Comparison of ENCODE assay signal across 1 cellular context in the genomic region with DNA sequence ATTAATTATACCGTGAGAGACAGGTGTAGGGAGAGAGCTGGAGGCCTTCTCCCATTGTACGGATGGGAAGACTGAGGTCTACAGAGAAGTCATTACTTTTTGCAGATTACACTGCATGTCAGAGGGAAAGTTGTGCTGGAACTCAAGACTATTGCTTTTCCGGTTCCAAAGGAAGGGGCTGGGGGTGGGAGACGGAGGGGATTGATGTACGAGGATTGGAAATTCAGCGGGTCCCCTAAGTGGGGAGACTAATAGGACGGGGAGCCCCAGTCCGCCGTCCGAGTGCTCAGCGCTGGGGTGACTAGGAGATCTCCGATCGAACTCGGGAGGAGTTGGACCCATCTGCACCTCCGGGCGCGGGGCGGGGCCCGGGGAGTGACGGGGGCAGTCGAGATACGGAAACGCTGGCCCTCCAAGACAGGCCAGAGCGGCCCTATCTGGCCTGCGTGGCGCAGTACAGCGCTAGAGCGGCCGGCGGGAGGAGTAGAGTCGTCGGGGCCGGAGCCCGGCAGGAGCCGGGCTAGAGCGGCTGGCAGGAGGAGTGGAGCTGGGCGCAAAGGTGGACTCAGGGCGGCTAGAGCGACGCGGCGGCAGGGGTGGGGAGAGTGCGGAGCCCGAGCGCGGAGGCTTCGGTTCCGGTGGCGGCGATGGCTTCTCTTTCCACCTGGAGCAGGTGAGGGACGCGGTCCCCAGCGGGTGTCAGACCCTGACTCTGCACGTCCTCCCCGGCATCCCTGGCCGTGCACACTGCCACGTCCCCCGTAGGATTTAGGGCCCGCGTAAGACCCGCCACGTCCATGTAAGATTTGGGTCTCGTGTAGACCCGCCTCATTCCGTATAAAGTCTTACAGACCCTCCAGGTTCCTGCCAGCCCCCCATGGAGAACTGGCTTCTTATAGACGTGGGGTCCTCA.
A peak's percentile ranks its signal among the peaks of the same experiment; 100 is the strongest.
TF ChIP-seq lines count a peak whose summit lies in the region.

No MANE protein-coding gene starts in this region.

TF ChIP-seq in K562, 482 proteins besides CTCF, POLR2A, EP300 and RAD21 (continued from another document and continues in another):
- TF ChIP-seq, protein P1, sequence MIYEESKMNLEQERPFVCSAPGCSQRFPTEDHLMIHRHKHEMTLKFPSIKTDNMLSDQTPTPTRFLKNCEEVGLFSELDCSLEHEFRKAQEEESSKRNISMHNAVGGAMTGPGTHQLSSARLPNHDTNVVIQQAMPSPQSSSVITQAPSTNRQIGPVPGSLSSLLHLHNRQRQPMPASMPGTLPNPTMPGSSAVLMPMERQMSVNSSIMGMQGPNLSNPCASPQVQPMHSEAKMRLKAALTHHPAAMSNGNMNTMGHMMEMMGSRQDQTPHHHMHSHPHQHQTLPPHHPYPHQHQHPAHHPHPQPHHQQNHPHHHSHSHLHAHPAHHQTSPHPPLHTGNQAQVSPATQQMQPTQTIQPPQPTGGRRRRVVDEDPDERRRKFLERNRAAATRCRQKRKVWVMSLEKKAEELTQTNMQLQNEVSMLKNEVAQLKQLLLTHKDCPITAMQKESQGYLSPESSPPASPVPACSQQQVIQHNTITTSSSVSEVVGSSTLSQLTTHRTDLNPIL (CRISPR knock-in tag; IDR thresholded peaks at IDR 0.05): no peak
- TF ChIP-seq ZKSCAN3 (CRISPR knock-in tag; IDR thresholded peaks at IDR 0.05): no peak
- no peak for TF ChIP-seq BMI1 (IDR thresholded peaks at IDR 0.05; ENCODE audit: low read length)
- no peak for TF ChIP-seq CHCHD3 (CRISPR knock-in tag; IDR thresholded peaks at IDR 0.05)
- TF ChIP-seq, protein P2, sequence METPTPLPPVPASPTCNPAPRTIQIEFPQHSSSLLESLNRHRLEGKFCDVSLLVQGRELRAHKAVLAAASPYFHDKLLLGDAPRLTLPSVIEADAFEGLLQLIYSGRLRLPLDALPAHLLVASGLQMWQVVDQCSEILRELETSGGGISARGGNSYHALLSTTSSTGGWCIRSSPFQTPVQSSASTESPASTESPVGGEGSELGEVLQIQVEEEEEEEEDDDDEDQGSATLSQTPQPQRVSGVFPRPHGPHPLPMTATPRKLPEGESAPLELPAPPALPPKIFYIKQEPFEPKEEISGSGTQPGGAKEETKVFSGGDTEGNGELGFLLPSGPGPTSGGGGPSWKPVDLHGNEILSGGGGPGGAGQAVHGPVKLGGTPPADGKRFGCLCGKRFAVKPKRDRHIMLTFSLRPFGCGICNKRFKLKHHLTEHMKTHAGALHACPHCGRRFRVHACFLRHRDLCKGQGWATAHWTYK (CRISPR knock-in tag; IDR thresholded peaks at IDR 0.05): 0 out of 2 replicates have a peak, but pooled peaks have one; percentile 38
- TF ChIP-seq TEAD1 (CRISPR knock-in tag; IDR thresholded peaks at IDR 0.05): peak in 1 of 2 experiments; percentile 49; a peak in 1 of 4 replicates
- TF ChIP-seq ARID1B (IDR thresholded peaks at IDR 0.05): peak; percentile 57; the same call in 1 of the 2 replicates
- TF ChIP-seq NCOA6 (IDR thresholded peaks at IDR 0.05): no peak
- peak; percentile 85; the same call in 1 of the 2 replicates for TF ChIP-seq DIDO1 (tag; IDR thresholded peaks at IDR 0.05; ENCODE audit: low read depth)
- no peak for TF ChIP-seq PCBP2 (IDR thresholded peaks at IDR 0.05; ENCODE audit: low read depth, low read length, poor library complexity, severe bottlenecking)
- no peak for TF ChIP-seq GTF2E2 (tag; IDR thresholded peaks at IDR 0.05)
- no peak for TF ChIP-seq ZNF586 (CRISPR knock-in tag; conservative IDR thresholded peaks at IDR 0.05)
- no peak; the same call in 1 of the 2 replicates for TF ChIP-seq MTA2 (IDR thresholded peaks at IDR 0.05; ENCODE audit: low read depth)
- TF ChIP-seq, protein P3, sequence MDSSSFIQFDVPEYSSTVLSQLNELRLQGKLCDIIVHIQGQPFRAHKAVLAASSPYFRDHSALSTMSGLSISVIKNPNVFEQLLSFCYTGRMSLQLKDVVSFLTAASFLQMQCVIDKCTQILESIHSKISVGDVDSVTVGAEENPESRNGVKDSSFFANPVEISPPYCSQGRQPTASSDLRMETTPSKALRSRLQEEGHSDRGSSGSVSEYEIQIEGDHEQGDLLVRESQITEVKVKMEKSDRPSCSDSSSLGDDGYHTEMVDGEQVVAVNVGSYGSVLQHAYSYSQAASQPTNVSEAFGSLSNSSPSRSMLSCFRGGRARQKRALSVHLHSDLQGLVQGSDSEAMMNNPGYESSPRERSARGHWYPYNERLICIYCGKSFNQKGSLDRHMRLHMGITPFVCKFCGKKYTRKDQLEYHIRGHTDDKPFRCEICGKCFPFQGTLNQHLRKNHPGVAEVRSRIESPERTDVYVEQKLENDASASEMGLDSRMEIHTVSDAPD (CRISPR knock-in tag; IDR thresholded peaks at IDR 0.05): no peak
- no peak for TF ChIP-seq PRPF4 (IDR thresholded peaks at IDR 0.05; ENCODE audit: insufficient read depth, low read depth, low read length, poor library complexity, severe bottlenecking)
- TF ChIP-seq NCOR1 (IDR thresholded peaks at IDR 0.05): peak; percentile 54
- TF ChIP-seq MCM7 (IDR thresholded peaks at IDR 0.05): no peak
- 0 out of 2 replicates have a peak, but pooled peaks have one; percentile 14 for TF ChIP-seq ZNF589 (CRISPR knock-in tag; IDR thresholded peaks at IDR 0.05; ENCODE audit: low read depth)
- TF ChIP-seq, protein P4, sequence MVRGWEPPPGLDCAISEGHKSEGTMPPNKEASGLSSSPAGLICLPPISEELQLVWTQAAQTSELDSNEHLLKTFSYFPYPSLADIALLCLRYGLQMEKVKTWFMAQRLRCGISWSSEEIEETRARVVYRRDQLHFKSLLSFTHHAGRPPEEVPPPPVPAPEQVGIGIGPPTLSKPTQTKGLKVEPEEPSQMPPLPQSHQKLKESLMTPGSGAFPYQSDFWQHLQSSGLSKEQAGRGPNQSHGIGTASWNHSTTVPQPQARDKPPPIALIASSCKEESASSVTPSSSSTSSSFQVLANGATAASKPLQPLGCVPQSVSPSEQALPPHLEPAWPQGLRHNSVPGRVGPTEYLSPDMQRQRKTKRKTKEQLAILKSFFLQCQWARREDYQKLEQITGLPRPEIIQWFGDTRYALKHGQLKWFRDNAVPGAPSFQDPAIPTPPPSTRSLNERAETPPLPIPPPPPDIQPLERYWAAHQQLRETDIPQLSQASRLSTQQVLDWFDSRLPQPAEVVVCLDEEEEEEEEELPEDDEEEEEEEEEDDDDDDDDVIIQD (CRISPR knock-in tag; IDR thresholded peaks at IDR 0.05): 0 out of 2 replicates have a peak, but pooled peaks have one; percentile 61
- TF ChIP-seq, protein P5, sequence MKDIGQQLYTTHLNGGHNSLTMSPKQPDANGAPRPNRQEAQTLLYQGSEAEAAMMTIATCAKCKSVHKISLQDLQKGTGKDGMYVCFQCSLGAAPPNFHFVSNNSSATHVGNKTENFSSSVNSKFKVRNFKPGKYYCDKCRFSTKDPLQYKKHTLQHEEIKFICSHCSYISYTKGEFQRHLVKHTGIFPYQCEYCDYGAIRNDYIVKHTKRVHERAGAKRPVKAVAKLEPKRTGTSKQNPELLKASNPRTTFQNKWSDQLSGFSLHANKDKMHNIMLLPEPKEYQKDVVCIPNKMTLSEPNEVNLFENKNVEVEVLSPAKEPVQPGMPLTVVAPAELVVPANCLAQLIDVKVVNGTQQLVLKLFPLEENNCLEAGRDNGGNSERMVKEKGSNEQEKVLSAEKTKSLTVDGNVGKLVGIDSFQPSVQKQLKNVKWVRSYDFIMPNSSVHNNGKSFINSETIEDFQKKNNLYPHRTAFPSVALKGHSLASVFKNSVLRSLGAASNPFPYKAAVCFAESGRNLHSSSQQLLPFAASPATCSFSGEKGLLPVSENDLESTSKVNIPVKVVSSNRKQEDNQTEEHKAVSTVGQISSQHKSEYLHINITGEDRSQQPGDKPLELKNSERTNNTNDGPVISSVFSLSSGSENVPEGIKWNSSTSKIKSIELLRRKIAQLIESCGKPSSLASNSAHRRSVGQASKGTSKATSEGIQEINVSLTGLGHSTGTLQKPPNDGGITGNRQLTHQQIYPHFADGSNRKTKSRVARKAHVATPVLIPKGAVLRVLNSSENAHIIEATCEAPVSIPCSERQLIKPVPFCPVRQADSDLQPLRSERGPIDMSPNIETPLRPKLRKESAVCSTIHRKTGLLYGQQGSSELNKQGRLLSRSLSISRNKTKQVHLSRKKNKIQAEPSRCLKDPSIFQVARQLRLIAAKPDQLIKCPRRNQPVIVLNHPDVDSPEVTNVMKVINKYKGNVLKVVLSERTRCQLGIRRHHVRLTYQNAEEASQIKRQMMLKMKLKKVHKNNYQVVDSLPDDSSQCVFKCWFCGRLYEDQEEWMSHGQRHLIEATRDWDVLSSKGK (CRISPR knock-in tag; IDR thresholded peaks at IDR 0.05): no peak
- no peak for TF ChIP-seq RBM14 (IDR thresholded peaks at IDR 0.05; ENCODE audit: borderline replicate concordance, insufficient read depth, low read depth, low read length)
- TF ChIP-seq KAT2B (IDR thresholded peaks at IDR 0.05; ENCODE audit: low read depth, low read length): no peak
- TF ChIP-seq MEF2A (IDR thresholded peaks at IDR 0.05; ENCODE audit: control insufficient read depth, low read depth, low read length): no peak
- TF ChIP-seq LEF1 (IDR thresholded peaks at IDR 0.05): peak; percentile 26; the same call in 1 of the 2 replicates
- no peak for TF ChIP-seq MCM5 (IDR thresholded peaks at IDR 0.05; ENCODE audit: low read depth)
- TF ChIP-seq, protein P6, sequence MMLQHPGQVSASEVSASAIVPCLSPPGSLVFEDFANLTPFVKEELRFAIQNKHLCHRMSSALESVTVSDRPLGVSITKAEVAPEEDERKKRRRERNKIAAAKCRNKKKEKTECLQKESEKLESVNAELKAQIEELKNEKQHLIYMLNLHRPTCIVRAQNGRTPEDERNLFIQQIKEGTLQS (IDR thresholded peaks at IDR 0.05): peak; percentile 20; the same call in 1 of the 2 replicates
- TF ChIP-seq, protein P6 (CRISPR knock-in tag; conservative IDR thresholded peaks at IDR 0.05): 0 out of 2 replicates have a peak, but pooled peaks have one; percentile 50
- TF ChIP-seq, protein P7, sequence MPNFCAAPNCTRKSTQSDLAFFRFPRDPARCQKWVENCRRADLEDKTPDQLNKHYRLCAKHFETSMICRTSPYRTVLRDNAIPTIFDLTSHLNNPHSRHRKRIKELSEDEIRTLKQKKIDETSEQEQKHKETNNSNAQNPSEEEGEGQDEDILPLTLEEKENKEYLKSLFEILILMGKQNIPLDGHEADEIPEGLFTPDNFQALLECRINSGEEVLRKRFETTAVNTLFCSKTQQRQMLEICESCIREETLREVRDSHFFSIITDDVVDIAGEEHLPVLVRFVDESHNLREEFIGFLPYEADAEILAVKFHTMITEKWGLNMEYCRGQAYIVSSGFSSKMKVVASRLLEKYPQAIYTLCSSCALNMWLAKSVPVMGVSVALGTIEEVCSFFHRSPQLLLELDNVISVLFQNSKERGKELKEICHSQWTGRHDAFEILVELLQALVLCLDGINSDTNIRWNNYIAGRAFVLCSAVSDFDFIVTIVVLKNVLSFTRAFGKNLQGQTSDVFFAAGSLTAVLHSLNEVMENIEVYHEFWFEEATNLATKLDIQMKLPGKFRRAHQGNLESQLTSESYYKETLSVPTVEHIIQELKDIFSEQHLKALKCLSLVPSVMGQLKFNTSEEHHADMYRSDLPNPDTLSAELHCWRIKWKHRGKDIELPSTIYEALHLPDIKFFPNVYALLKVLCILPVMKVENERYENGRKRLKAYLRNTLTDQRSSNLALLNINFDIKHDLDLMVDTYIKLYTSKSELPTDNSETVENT (CRISPR knock-in tag; IDR thresholded peaks at IDR 0.05): peak; percentile 100
- no peak for TF ChIP-seq RBM15 (IDR thresholded peaks at IDR 0.05; ENCODE audit: insufficient read depth, low read length)
- TF ChIP-seq KLF6 (CRISPR knock-in tag; IDR thresholded peaks at IDR 0.05; ENCODE audit: borderline replicate concordance): no peak
- no peak for TF ChIP-seq CEBPG (CRISPR knock-in tag; IDR thresholded peaks at IDR 0.05)
- TF ChIP-seq CEBPG (tag; conservative IDR thresholded peaks at IDR 0.05 in 1 of 2, IDR thresholded peaks at IDR 0.05 in 1 of 2): no peak
- no peak for TF ChIP-seq ZNF507 (tag; conservative IDR thresholded peaks at IDR 0.05)
- TF ChIP-seq, protein P8, sequence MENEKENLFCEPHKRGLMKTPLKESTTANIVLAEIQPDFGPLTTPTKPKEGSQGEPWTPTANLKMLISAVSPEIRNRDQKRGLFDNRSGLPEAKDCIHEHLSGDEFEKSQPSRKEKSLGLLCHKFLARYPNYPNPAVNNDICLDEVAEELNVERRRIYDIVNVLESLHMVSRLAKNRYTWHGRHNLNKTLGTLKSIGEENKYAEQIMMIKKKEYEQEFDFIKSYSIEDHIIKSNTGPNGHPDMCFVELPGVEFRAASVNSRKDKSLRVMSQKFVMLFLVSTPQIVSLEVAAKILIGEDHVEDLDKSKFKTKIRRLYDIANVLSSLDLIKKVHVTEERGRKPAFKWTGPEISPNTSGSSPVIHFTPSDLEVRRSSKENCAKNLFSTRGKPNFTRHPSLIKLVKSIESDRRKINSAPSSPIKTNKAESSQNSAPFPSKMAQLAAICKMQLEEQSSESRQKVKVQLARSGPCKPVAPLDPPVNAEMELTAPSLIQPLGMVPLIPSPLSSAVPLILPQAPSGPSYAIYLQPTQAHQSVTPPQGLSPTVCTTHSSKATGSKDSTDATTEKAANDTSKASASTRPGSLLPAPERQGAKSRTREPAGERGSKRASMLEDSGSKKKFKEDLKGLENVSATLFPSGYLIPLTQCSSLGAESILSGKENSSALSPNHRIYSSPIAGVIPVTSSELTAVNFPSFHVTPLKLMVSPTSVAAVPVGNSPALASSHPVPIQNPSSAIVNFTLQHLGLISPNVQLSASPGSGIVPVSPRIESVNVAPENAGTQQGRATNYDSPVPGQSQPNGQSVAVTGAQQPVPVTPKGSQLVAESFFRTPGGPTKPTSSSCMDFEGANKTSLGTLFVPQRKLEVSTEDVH (IDR thresholded peaks at IDR 0.05; ENCODE audit: low read depth, partially characterized antibody): peak; percentile 80
- no peak for TF ChIP-seq KLF1 (tag; IDR thresholded peaks at IDR 0.05)
- TF ChIP-seq, protein P9, sequence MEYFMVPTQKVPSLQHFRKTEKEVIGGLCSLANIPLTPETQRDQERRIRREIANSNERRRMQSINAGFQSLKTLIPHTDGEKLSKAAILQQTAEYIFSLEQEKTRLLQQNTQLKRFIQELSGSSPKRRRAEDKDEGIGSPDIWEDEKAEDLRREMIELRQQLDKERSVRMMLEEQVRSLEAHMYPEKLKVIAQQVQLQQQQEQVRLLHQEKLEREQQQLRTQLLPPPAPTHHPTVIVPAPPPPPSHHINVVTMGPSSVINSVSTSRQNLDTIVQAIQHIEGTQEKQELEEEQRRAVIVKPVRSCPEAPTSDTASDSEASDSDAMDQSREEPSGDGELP (CRISPR knock-in tag; IDR thresholded peaks at IDR 0.05; ENCODE audit: borderline replicate concordance): peak; percentile 87
